In the genomic region with DNA sequence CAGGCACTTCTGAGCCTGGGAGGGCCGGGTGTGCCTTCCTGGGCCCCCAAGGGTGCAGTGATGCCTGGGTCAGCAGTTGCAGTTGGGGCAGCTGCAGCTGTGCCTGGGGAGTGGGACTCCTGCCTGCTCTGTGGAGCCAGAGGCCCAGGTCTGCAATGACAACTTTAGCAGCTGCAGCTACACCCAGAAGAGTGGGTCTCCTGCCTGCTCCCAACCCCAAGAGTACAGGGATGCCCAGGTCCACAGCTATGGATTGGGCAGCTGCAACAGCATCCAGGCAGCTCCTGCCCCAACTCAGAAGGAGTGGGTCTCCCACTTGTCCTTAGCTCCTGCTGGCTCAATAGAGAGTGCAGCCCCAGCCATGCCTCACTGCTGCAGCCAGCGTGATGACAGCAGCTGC, we compare ENCODE assay signal across 26 cellular contexts.
DNase-seq lines count a peak whose midpoint lies in the region; ATAC-seq and TF ChIP-seq lines count a peak whose summit lies in the region.
"Had no signal": no experiment of that assay in that cellular context is flagged by ENCODE, and none has a peak within 500 bp of the region (broad histone marks: within the 10 kb centered on the region; RNA-seq: fewer than 3 reads in every experiment).

No MANE protein-coding gene starts in this region.

- H3K4ac ChIP-seq in mesenchymal stem cell (ENCODE audit: low read depth in 1 of 2, low read length in 2 of 2), result no peak overlapping the region
- no peak overlapping the region for H3K4ac ChIP-seq in H9 (ENCODE audit: low read depth, low read length)

- no peak overlapping the region for H2BK5ac ChIP-seq in mesenchymal stem cell (ENCODE audit: low read depth, low read length, poor library complexity, severe bottlenecking)
- H2BK5ac ChIP-seq in H9 (ENCODE audit: insufficient read length, low read length), result no peak overlapping the region

- H3K36me3 Mint-ChIP-seq in type B pancreatic cell, result no peaks in the 10 kb centered on the region
- H3K36me3 Mint-ChIP-seq in H9 (ENCODE audit: insufficient read depth in 1 of 3, low read depth in 3 of 3), result peaks cover 2 to 11% (median 2%) of the 10 kb centered on the region in 3 experiments; a peak in 6 of 7 replicates

- H3K4me3 ChIP-seq in HEK293 (ENCODE audit: low read depth, low read length), result no peak overlapping the region
- H3K4me3 ChIP-seq in SJCRH30, result no peak overlapping the region
- H3K4me3 ChIP-seq in mesenchymal stem cell (ENCODE audit: insufficient read depth in 1 of 2, low read depth in 1 of 2, low read length in 2 of 2), result no peak overlapping the region
- H3K4me3 ChIP-seq: A549, GM12878 had no signal

- H3K4me2 ChIP-seq in mesenchymal stem cell (ENCODE audit: low read length, poor library complexity, severe bottlenecking), result no peak overlapping the region
- no peak overlapping the region for H3K4me2 ChIP-seq in H9 (ENCODE audit: insufficient read depth, insufficient read length, low read length)
- H3K4me2 ChIP-seq: A549; BLaER1 treated with 17β-estradiol and CSF1 and Interleukin-3, amounts not matched to agents 10 nM and 100 nM had no signal

- H3K23ac ChIP-seq in mesenchymal stem cell (ENCODE audit: low read length in 2 of 2), result no peak overlapping the region
- no peak overlapping the region for H3K23ac ChIP-seq in H9 (ENCODE audit: insufficient read length, low read depth, low read length)

- H2AK5ac ChIP-seq in mesenchymal stem cell (ENCODE audit: low read length, severe bottlenecking) (no peak overlapping the region), H9 (ENCODE audit: insufficient read length, low read length) (no peak overlapping the region)

- ATAC-seq in GM21576 (IDR thresholded peaks at IDR 0.05; ENCODE audit: unreplicated experiment), result no peak
- ATAC-seq in Right ventricle myocardium inferior, result no peak
- ATAC-seq in HG03025 (IDR thresholded peaks at IDR 0.05; ENCODE audit: low FRiP score, unreplicated experiment), result no peak
- ATAC-seq: A549, GM12878, HCT116 had no signal

- H3K27ac ChIP-seq in HEK293 (ENCODE audit: extremely low read depth, low read depth, low read length), result no peak overlapping the region
- H3K27ac ChIP-seq in SJCRH30, result no peak overlapping the region
- H3K27ac ChIP-seq in mesenchymal stem cell (ENCODE audit: low read length, poor library complexity, severe bottlenecking), result no peak overlapping the region
- H3K27ac ChIP-seq in H9 (ENCODE audit: insufficient read length, low read depth, low read length), result no peak overlapping the region
- H3K27ac ChIP-seq: BLaER1 treated with 17β-estradiol and CSF1 and Interleukin-3, amounts not matched to agents 10 nM and 100 nM had no signal

- no peak overlapping the region for H4K91ac ChIP-seq in mesenchymal stem cell (ENCODE audit: low read length)
- H4K91ac ChIP-seq in H9 (ENCODE audit: insufficient read length, low read depth, low read length), result no peak overlapping the region

- no peak overlapping the region for H3K9ac ChIP-seq in mesenchymal stem cell (ENCODE audit: low read length)
- H3K9ac ChIP-seq in H9 (ENCODE audit: extremely low read depth, insufficient read length, low read length), result no peak overlapping the region
- H3K9ac ChIP-seq: BLaER1 treated with 17β-estradiol and CSF1 and Interleukin-3, amounts not matched to agents 10 nM and 100 nM had no signal

- H3K4me1 Mint-ChIP-seq in type B pancreatic cell (ENCODE audit: unreplicated experiment) (peaks cover 3% of the 10 kb centered on the region), H9 (peaks cover 7 to 8% of the 10 kb centered on the region in 2 experiments)
- H3K4me1 Mint-ChIP-seq: CD8-positive, alpha-beta memory T cell had no signal

- H2BK120ac ChIP-seq in mesenchymal stem cell (ENCODE audit: low read depth, low read length) (no peak overlapping the region), H9 (ENCODE audit: low read depth, low read length, poor library complexity, severe bottlenecking) (no peak overlapping the region)

- H3K9me3 ChIP-seq in HEK293 (ENCODE audit: control insufficient read depth, insufficient read depth, low read depth, low read length) (no peaks in the 10 kb centered on the region), SJCRH30 (replicated peaks) (peaks cover 28% of the 10 kb centered on the region), mesenchymal stem cell (ENCODE audit: control insufficient read depth, low read length) (peaks cover 6% of the 10 kb centered on the region), H9 (ENCODE audit: control insufficient read depth, low read depth, low read length) (peaks cover 17% of the 10 kb centered on the region)
- H3K9me3 ChIP-seq: BE2C had no signal

- H2BK12ac ChIP-seq in mesenchymal stem cell (ENCODE audit: low read length in 2 of 2) (no peak overlapping the region), H9 (ENCODE audit: insufficient read length, low read depth, low read length) (no peak overlapping the region)

- H3K36me3 ChIP-seq in HEK293 (ENCODE audit: control insufficient read depth in 2 of 2, insufficient read depth in 1 of 2, low read length in 2 of 2), result no peaks in the 10 kb centered on the region
- no peaks in the 10 kb centered on the region for H3K36me3 ChIP-seq in SJCRH30
- peaks cover 0 to 4% of the 10 kb centered on the region in 2 experiments for H3K36me3 ChIP-seq in mesenchymal stem cell (ENCODE audit: control insufficient read depth in 1 of 2, insufficient read depth in 2 of 2, low read depth in 1 of 2, low read length in 2 of 2)
- H3K36me3 ChIP-seq: BE2C had no signal

- no peak overlapping the region for H3K56ac ChIP-seq in H9 (ENCODE audit: insufficient read length, low read depth, low read length)

- intact Hi-C loops in Right ventricle myocardium inferior (cut with DNase I), result no loop called here

- H3K79me1 ChIP-seq in mesenchymal stem cell (replicated peaks; ENCODE audit: low read length, poor library complexity, severe bottlenecking) (no peaks in the 10 kb centered on the region), H9 (ENCODE audit: insufficient read depth, low read depth, low read length, poor library complexity, severe bottlenecking) (no peaks in the 10 kb centered on the region)

- H3K14ac ChIP-seq in mesenchymal stem cell (ENCODE audit: low read length in 2 of 2), result no peak overlapping the region
- no peak overlapping the region; the same call in 1 of the 2 replicates for H3K14ac ChIP-seq in H9 (ENCODE audit: insufficient read depth, low read length)

- H4K5ac ChIP-seq in H9 (ENCODE audit: insufficient read length, low read depth, low read length), result no peak overlapping the region

- H2BK20ac ChIP-seq in H9 (ENCODE audit: low read depth, low read length, poor library complexity, severe bottlenecking), result no peak overlapping the region

- TF ChIP-seq CTCF in HEK293 (tag by site-specific recombination; IDR thresholded peaks at IDR 0.05), result no peak
- no peak for TF ChIP-seq CTCF in type B pancreatic cell (conservative IDR thresholded peaks at IDR 0.05)
- no peak for TF ChIP-seq CTCF in H9 (conservative IDR thresholded peaks at IDR 0.05)

- CTCF ChIA-PET in HEK293 (lab: Yijun Ruan, JAX), result interaction anchor here (0.6 to 1.0 kb wide), 2 partner anchors 22 to 118 kb away, joined by 3 to 4 read pairs; no protein-coding TSS in a partner anchor

- no peak overlapping the region for H2AFZ ChIP-seq in mesenchymal stem cell (ENCODE audit: low read depth, low read length)
- H2AFZ ChIP-seq in H9 (ENCODE audit: low read length), result no peak overlapping the region

- H3K27ac Mint-ChIP-seq in type B pancreatic cell (no peak overlapping the region), H9 (no peak overlapping the region)
- H3K27ac Mint-ChIP-seq: CD4-positive, alpha-beta T cell; CD8-positive, alpha-beta memory T cell; HFFc6 had no signal

- H2BK15ac ChIP-seq in mesenchymal stem cell (ENCODE audit: low read depth, poor library complexity, severe bottlenecking), result peak overlapping the region; percentile 48
- no peak overlapping the region for H2BK15ac ChIP-seq in H9 (ENCODE audit: low read depth, low read length)

- POLR2A ChIA-PET in HEK293 (lab: Yijun Ruan, JAX), result no interaction called here

- H3K9me3 Mint-ChIP-seq in type B pancreatic cell (peaks cover 4% of the 10 kb centered on the region), H9 (peaks cover 33 to 40% of the 10 kb centered on the region in 2 experiments)
- H3K9me3 Mint-ChIP-seq: CD4-positive, alpha-beta T cell; CD8-positive, alpha-beta memory T cell had no signal

- H3K4me1 ChIP-seq in HEK293 (ENCODE audit: control insufficient read depth, insufficient read depth, low read length), result no peaks in the 10 kb centered on the region
- H3K4me1 ChIP-seq in SJCRH30, result peaks cover 12% of the 10 kb centered on the region
- peaks cover 2% of the 10 kb centered on the region for H3K4me1 ChIP-seq in mesenchymal stem cell (ENCODE audit: control insufficient read depth, insufficient read depth, low read depth, low read length)
- peaks cover 2% of the 10 kb centered on the region; the same call in 1 of the 2 replicates for H3K4me1 ChIP-seq in H9 (ENCODE audit: insufficient read depth, low read length)
- H3K4me1 ChIP-seq: BE2C had no signal

- H3K79me2 ChIP-seq in H9 (ENCODE audit: insufficient read depth, low read length), result no peaks in the 10 kb centered on the region

- DNase-seq in SJCRH30 (peak; percentile 29 to 53), mesenchymal stem cell (no peak), type B pancreatic cell (ENCODE audit: extremely low spot score, unreplicated experiment) (peak; percentile 48), Right ventricle myocardium inferior (ENCODE audit: missing footprints) (no peak), H9 (no peak)
- DNase-seq: 8988T; ACHN; AML-193; BE2C; CD4-positive, alpha-beta T cell; CD8-positive, alpha-beta memory T cell; DMS 273 treated with DMSO at 0.1 percent for 48 hours; DMS79; EL; GDM1; GOT3; H7; HFFc6 had no signal

- 95% methylated on average over 1 of the region's 2 CpGs for WGBS in mesenchymal stem cell
- WGBS in H9 (ENCODE audit: extremely low coverage, insufficient read length, low lambda C conversion rate), result no CpG with 5 or more reads among the region's 2 CpGs

- H3T11ph ChIP-seq in H9 (ENCODE audit: low read length), result no peak overlapping the region

- no peak overlapping the region for H4K8ac ChIP-seq in mesenchymal stem cell (ENCODE audit: low read length)
- H4K8ac ChIP-seq in H9 (replicated peaks; ENCODE audit: insufficient read length, low read depth, low read length), result no peak overlapping the region

- no peaks in the 10 kb centered on the region for H3K27me3 ChIP-seq in SJCRH30
- H3K27me3 ChIP-seq in mesenchymal stem cell (ENCODE audit: control insufficient read depth in 1 of 2, insufficient read depth in 1 of 2, low read length in 2 of 2), result no peaks in the 10 kb centered on the region
- no peaks in the 10 kb centered on the region for H3K27me3 ChIP-seq in H9 (ENCODE audit: insufficient read depth, low read length)
- H3K27me3 ChIP-seq: BE2C; BLaER1 treated with 17β-estradiol and CSF1 and Interleukin-3, amounts not matched to agents 10 nM and 100 nM had no signal

- H3K4me3 Mint-ChIP-seq in type B pancreatic cell, result no peak overlapping the region
- no peak overlapping the region for H3K4me3 Mint-ChIP-seq in H9
- H3K4me3 Mint-ChIP-seq: CD14-positive monocyte; CD4-positive, alpha-beta T cell; CD8-positive, alpha-beta memory T cell; HFFc6 had no signal

- H3K27me3 Mint-ChIP-seq in type B pancreatic cell (no peaks in the 10 kb centered on the region), H9 (ENCODE audit: low read depth) (peaks cover 10% of the 10 kb centered on the region)
- H3K27me3 Mint-ChIP-seq: CD4-positive, alpha-beta T cell; CD8-positive, alpha-beta memory T cell had no signal

- H3K18ac ChIP-seq in mesenchymal stem cell (ENCODE audit: low read depth in 1 of 2, low read length in 2 of 2) (no peak overlapping the region), H9 (ENCODE audit: insufficient read length, low read depth, low read length) (no peak overlapping the region)

- H4K20me1 ChIP-seq in H9 (ENCODE audit: control insufficient read depth, insufficient read depth, insufficient read length), result no peaks in the 10 kb centered on the region
- H4K20me1 ChIP-seq: BLaER1 treated with 17β-estradiol and CSF1 and Interleukin-3, amounts not matched to agents 10 nM and 100 nM had no signal

- H3K23me2 ChIP-seq in H9 (ENCODE audit: insufficient read length, low read depth, low read length, poor library complexity, severe bottlenecking), result no peaks in the 10 kb centered on the region

Comparison
In these comparisons a context has a peak if more than half of its experiments do, and no peak if none do; other contexts are left out.
1. DNase-seq: peak in SJCRH30 (2 of 2) and type B pancreatic cell (single experiment); none in mesenchymal stem cell (single experiment), Right ventricle myocardium inferior (single experiment) and H9 (single experiment).